In genomic region chr20:8624046-8624445, GRCh38 we compare ENCODE assay signal across 25 cellular contexts.
"Had no signal": no experiment of that assay in that cellular context is flagged by ENCODE, and none has a peak within 500 bp of the region (broad histone marks: within the 10 kb centered on the region; RNA-seq: fewer than 3 reads in every experiment).

No MANE protein-coding gene starts in this region.

- H3K4me1 ChIP-seq: pancreas, psoas muscle, right lobe of liver, thyroid gland, vagina had no signal

- H3K4me3 ChIP-seq: pancreas, psoas muscle, right lobe of liver, sigmoid colon, stomach, thoracic aorta, thyroid gland, tibial nerve, upper lobe of left lung, vagina had no signal

- H3K36me3 ChIP-seq: neutrophil, pancreas, right lobe of liver, stomach, thoracic aorta, thyroid gland, tibial nerve, upper lobe of left lung, vagina had no signal

- H3K4me3 Mint-ChIP-seq: natural killer cell; nephron; stimulated activated effector memory CD8-positive, alpha-beta T cell treated with anti-CD3 and anti-CD28 coated beads, Interleukin-12 subunit alpha, Interleukin-12 subunit beta, amount 100 ng/mL, for 72 hours; stimulated activated naive B cell treated with anti-CD40 and anti-IgM and Interleukin-4, amounts not matched to agents 10 μg/mL and 1 μg/mL and 100 μg/mL, for 72 hours; stimulated activated naive CD8-positive, alpha-beta T cell treated with anti-CD3 and anti-CD28 coated beads, Interleukin-15, Interleukin-2, amounts not matched to agents 100 ng/mL and 50 ng/mL, for 24 hours had no signal

- ATAC-seq: natural killer cell; pancreas; psoas muscle; right cardiac atrium; right lobe of liver; stimulated activated effector memory CD8-positive, alpha-beta T cell treated with anti-CD3 and anti-CD28 coated beads, Interleukin-12 subunit alpha, Interleukin-12 subunit beta, amount 100 ng/mL, for 72 hours; stimulated activated naive B cell treated with anti-CD40 and anti-IgM and Interleukin-4, amounts not matched to agents 10 μg/mL and 1 μg/mL and 100 μg/mL, for 72 hours had no signal

- H3K27me3 Mint-ChIP-seq: stimulated activated naive B cell treated with anti-CD40 and anti-IgM and Interleukin-4, amounts not matched to agents 10 μg/mL and 1 μg/mL and 100 μg/mL, for 72 hours; stimulated activated naive CD8-positive, alpha-beta T cell treated with anti-CD3 and anti-CD28 coated beads, Interleukin-15, Interleukin-2, amounts not matched to agents 100 ng/mL and 50 ng/mL, for 24 hours had no signal

- H3K27ac Mint-ChIP-seq: natural killer cell; nephron; stimulated activated effector memory CD8-positive, alpha-beta T cell treated with anti-CD3 and anti-CD28 coated beads, Interleukin-12 subunit alpha, Interleukin-12 subunit beta, amount 100 ng/mL, for 72 hours; stimulated activated naive B cell treated with anti-CD40 and anti-IgM and Interleukin-4, amounts not matched to agents 10 μg/mL and 1 μg/mL and 100 μg/mL, for 72 hours; stimulated activated naive CD8-positive, alpha-beta T cell treated with anti-CD3 and anti-CD28 coated beads, Interleukin-15, Interleukin-2, amounts not matched to agents 100 ng/mL and 50 ng/mL, for 24 hours had no signal

- H3K36me3 Mint-ChIP-seq: natural killer cell; stimulated activated effector memory CD8-positive, alpha-beta T cell treated with anti-CD3 and anti-CD28 coated beads, Interleukin-12 subunit alpha, Interleukin-12 subunit beta, amount 100 ng/mL, for 72 hours; stimulated activated naive B cell treated with anti-CD40 and anti-IgM and Interleukin-4, amounts not matched to agents 10 μg/mL and 1 μg/mL and 100 μg/mL, for 72 hours had no signal

- DNase-seq: natural killer cell; nucleus accumbens; pancreas; psoas muscle; right cardiac atrium; right lobe of liver; sigmoid colon; small intestine; stimulated activated CD4-positive, alpha-beta T cell treated with anti-CD3 and anti-CD28 coated beads, Interleukin-15, amount 100 ng/mL, for 24 hours; stimulated activated CD4-positive, alpha-beta T cell treated with anti-CD3 and anti-CD28 coated beads, Interleukin-2, amount 100 ng/mL, for 24 hours; stimulated activated CD4-positive, alpha-beta T cell treated with anti-CD3 and anti-CD28 coated beads, Interleukin-2, amount 100 ng/mL, for 48 hours; stimulated activated CD4-positive, alpha-beta T cell treated with anti-CD3 and anti-CD28 coated beads, Interleukin-4, amount 100 ng/mL, for 24 hours; stimulated activated naive B cell treated with anti-CD40 and anti-IgM and Interleukin-4, amounts not matched to agents 10 μg/mL and 1 μg/mL and 100 μg/mL, for 72 hours; stimulated activated naive CD4-positive, alpha-beta T cell treated with Interleukin-2 at 50 U/mL for 16 hours; stomach; thyroid gland; trophoblast cell; upper lobe of left lung had no signal

- H3K9me3 Mint-ChIP-seq: natural killer cell; nephron; stimulated activated effector memory CD8-positive, alpha-beta T cell treated with anti-CD3 and anti-CD28 coated beads, Interleukin-12 subunit alpha, Interleukin-12 subunit beta, amount 100 ng/mL, for 72 hours; stimulated activated naive B cell treated with anti-CD40 and anti-IgM and Interleukin-4, amounts not matched to agents 10 μg/mL and 1 μg/mL and 100 μg/mL, for 72 hours; stimulated activated naive CD8-positive, alpha-beta T cell treated with anti-CD3 and anti-CD28 coated beads, Interleukin-15, Interleukin-2, amounts not matched to agents 100 ng/mL and 50 ng/mL, for 24 hours had no signal

- H3K27ac ChIP-seq: neutrophil, pancreas, psoas muscle, right lobe of liver, sigmoid colon, stomach, thoracic aorta, thyroid gland, tibial nerve, upper lobe of left lung, vagina had no signal

- H3K9me3 ChIP-seq: neutrophil, pancreas, psoas muscle, right lobe of liver, sigmoid colon, stomach, thoracic aorta, thyroid gland, tibial nerve, upper lobe of left lung, vagina had no signal

- H3K4me1 Mint-ChIP-seq: stimulated activated effector memory CD8-positive, alpha-beta T cell treated with anti-CD3 and anti-CD28 coated beads, Interleukin-12 subunit alpha, Interleukin-12 subunit beta, amount 100 ng/mL, for 72 hours; stimulated activated naive B cell treated with anti-CD40 and anti-IgM and Interleukin-4, amounts not matched to agents 10 μg/mL and 1 μg/mL and 100 μg/mL, for 72 hours had no signal

- H3K27me3 ChIP-seq: neutrophil, pancreas, right lobe of liver, sigmoid colon, stomach, thyroid gland, tibial nerve, upper lobe of left lung, vagina had no signal
